In genomic region chr2:214117054-214117453, GRCh38 we compare ENCODE assay signal across 1 cellular context.
TF ChIP-seq lines count a peak whose summit lies in the region.

No MANE protein-coding gene starts in this region.

TF ChIP-seq in SK-N-SH, 30 proteins besides CTCF, POLR2A, EP300 and RAD21 (continued from another document):
- TF ChIP-seq USF2 (IDR thresholded peaks at IDR 0.05; ENCODE audit: borderline replicate concordance, low read depth, low read length): no peak
- no peak for TF ChIP-seq YY1 (IDR thresholded peaks at IDR 0.05; ENCODE audit: low read depth)
- no peak for TF ChIP-seq JUND (IDR thresholded peaks at IDR 0.05)
- TF ChIP-seq, protein P1, sequence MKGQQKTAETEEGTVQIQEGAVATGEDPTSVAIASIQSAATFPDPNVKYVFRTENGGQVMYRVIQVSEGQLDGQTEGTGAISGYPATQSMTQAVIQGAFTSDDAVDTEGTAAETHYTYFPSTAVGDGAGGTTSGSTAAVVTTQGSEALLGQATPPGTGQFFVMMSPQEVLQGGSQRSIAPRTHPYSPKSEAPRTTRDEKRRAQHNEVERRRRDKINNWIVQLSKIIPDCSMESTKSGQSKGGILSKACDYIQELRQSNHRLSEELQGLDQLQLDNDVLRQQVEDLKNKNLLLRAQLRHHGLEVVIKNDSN (IDR thresholded peaks at IDR 0.05; ENCODE audit: borderline replicate concordance, low read depth): no peak
- TF ChIP-seq CHD2 (IDR thresholded peaks at IDR 0.05; ENCODE audit: low read length, partially characterized antibody): no peak
- no peak for TF ChIP-seq SMC3 (IDR thresholded peaks at IDR 0.05; ENCODE audit: low read depth, low read length)
- TF ChIP-seq FOXM1 (IDR thresholded peaks at IDR 0.05; ENCODE audit: low read depth): no peak
- TF ChIP-seq MAX (IDR thresholded peaks at IDR 0.05; ENCODE audit: low read depth): no peak
